ENCODE assay signal across 2 cellular contexts in the genomic region with DNA sequence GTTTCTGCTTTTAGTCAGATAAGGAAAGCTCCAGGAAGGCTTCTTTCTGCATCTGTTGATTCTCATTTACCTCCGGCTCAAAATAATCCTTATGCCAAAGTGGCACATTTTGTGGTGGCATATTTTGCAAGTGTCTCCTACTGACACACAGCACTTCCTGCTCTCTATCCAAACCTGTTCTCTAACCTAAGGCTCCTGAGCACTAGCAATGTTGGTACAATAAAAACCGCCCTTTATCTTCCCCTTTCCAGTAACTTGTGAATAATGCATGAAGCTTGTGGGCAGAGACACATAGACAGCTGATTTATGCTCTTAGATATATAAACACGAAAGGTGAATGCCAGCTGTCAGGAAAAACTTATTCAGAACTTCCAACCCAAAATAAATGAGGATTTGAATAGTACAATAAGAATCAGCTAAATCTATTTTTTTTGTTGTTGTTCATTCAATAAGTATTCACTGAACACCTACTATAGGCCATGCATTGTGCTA.
TF ChIP-seq lines count a peak whose summit lies in the region.

No MANE protein-coding gene starts in this region.

TF ChIP-seq in K562, 482 proteins besides CTCF, POLR2A, EP300 and RAD21:
- TF ChIP-seq TCF3 (CRISPR knock-in tag; IDR thresholded peaks at IDR 0.05) (peak; percentile 18; the same call in 1 of the 2 replicates), ZNF253 (CRISPR knock-in tag; conservative IDR thresholded peaks at IDR 0.05) (no peak), CTBP1 (IDR thresholded peaks at IDR 0.05; ENCODE audit: borderline replicate concordance) (0 out of 2 replicates have a peak, but pooled peaks have one; percentile 14), MEIS2 (IDR thresholded peaks at IDR 0.05; ENCODE audit: partially characterized antibody) (peak; percentile 81), ZNF133 (CRISPR knock-in tag; IDR thresholded peaks at IDR 0.05) (no peak)
- TF ChIP-seq, protein P1, sequence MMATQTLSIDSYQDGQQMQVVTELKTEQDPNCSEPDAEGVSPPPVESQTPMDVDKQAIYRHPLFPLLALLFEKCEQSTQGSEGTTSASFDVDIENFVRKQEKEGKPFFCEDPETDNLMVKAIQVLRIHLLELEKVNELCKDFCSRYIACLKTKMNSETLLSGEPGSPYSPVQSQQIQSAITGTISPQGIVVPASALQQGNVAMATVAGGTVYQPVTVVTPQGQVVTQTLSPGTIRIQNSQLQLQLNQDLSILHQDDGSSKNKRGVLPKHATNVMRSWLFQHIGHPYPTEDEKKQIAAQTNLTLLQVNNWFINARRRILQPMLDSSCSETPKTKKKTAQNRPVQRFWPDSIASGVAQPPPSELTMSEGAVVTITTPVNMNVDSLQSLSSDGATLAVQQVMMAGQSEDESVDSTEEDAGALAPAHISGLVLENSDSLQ (IDR thresholded peaks at IDR 0.05): peak; percentile 33; the same call in 1 of the 2 replicates
- TF ChIP-seq, protein P2, sequence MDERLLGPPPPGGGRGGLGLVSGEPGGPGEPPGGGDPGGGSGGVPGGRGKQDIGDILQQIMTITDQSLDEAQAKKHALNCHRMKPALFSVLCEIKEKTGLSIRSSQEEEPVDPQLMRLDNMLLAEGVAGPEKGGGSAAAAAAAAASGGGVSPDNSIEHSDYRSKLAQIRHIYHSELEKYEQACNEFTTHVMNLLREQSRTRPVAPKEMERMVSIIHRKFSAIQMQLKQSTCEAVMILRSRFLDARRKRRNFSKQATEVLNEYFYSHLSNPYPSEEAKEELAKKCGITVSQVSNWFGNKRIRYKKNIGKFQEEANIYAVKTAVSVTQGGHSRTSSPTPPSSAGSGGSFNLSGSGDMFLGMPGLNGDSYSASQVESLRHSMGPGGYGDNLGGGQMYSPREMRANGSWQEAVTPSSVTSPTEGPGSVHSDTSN (CRISPR knock-in tag; IDR thresholded peaks at IDR 0.05; ENCODE audit: low read depth): no peak
- TF ChIP-seq, protein P2 (tag; conservative IDR thresholded peaks at IDR 0.05; ENCODE audit: low read depth): peak; percentile 55
TF ChIP-seq in K562: peak in this region for 5.

TF ChIP-seq in SK-N-SH treated with all-trans-retinoic acid at 6 μM for 48 hours, 23 proteins besides CTCF, POLR2A, EP300 and RAD21:
- TF ChIP-seq TCF4 (CRISPR knock-in tag; IDR thresholded peaks at IDR 0.05; ENCODE audit: borderline replicate concordance): no peak
- TF ChIP-seq ZFP3 (CRISPR knock-in tag; IDR thresholded peaks at IDR 0.05): no peak
- no peak for TF ChIP-seq PPARA (CRISPR knock-in tag; IDR thresholded peaks at IDR 0.05; ENCODE audit: borderline replicate concordance)
- TF ChIP-seq TSHZ2 (CRISPR knock-in tag; IDR thresholded peaks at IDR 0.05): no peak
- TF ChIP-seq ARNTL (CRISPR knock-in tag; IDR thresholded peaks at IDR 0.05; ENCODE audit: borderline replicate concordance, low read depth): no peak
- TF ChIP-seq CSDC2 (CRISPR knock-in tag; IDR thresholded peaks at IDR 0.05): no peak
- TF ChIP-seq ISL1 (CRISPR knock-in tag; IDR thresholded peaks at IDR 0.05): no peak
- no peak for TF ChIP-seq ESRRG (CRISPR knock-in tag; IDR thresholded peaks at IDR 0.05)
- no peak for TF ChIP-seq BACH2 (CRISPR knock-in tag; IDR thresholded peaks at IDR 0.05; ENCODE audit: borderline replicate concordance)
- no peak for TF ChIP-seq ZFP30 (CRISPR knock-in tag; IDR thresholded peaks at IDR 0.05)
- TF ChIP-seq, protein P3, sequence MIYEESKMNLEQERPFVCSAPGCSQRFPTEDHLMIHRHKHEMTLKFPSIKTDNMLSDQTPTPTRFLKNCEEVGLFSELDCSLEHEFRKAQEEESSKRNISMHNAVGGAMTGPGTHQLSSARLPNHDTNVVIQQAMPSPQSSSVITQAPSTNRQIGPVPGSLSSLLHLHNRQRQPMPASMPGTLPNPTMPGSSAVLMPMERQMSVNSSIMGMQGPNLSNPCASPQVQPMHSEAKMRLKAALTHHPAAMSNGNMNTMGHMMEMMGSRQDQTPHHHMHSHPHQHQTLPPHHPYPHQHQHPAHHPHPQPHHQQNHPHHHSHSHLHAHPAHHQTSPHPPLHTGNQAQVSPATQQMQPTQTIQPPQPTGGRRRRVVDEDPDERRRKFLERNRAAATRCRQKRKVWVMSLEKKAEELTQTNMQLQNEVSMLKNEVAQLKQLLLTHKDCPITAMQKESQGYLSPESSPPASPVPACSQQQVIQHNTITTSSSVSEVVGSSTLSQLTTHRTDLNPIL (CRISPR knock-in tag; IDR thresholded peaks at IDR 0.05; ENCODE audit: low read depth): no peak
- TF ChIP-seq OSR1 (CRISPR knock-in tag; IDR thresholded peaks at IDR 0.05): no peak
- TF ChIP-seq ZNF565 (CRISPR knock-in tag; conservative IDR thresholded peaks at IDR 0.05; ENCODE audit: low read depth): no peak
- no peak for TF ChIP-seq SNAI2 (CRISPR knock-in tag; IDR thresholded peaks at IDR 0.05)
- no peak for TF ChIP-seq ZNF70 (CRISPR knock-in tag; IDR thresholded peaks at IDR 0.05)
- TF ChIP-seq GLIS3 (CRISPR knock-in tag; IDR thresholded peaks at IDR 0.05): no peak
- TF ChIP-seq, protein P4, sequence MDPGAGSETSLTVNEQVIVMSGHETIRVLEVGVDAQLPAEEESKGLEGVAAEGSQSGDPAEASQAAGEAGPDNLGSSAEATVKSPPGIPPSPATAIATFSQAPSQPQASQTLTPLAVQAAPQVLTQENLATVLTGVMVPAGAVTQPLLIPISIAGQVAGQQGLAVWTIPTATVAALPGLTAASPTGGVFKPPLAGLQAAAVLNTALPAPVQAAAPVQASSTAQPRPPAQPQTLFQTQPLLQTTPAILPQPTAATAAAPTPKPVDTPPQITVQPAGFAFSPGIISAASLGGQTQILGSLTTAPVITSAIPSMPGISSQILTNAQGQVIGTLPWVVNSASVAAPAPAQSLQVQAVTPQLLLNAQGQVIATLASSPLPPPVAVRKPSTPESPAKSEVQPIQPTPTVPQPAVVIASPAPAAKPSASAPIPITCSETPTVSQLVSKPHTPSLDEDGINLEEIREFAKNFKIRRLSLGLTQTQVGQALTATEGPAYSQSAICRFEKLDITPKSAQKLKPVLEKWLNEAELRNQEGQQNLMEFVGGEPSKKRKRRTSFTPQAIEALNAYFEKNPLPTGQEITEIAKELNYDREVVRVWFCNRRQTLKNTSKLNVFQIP (CRISPR knock-in tag; IDR thresholded peaks at IDR 0.05; ENCODE audit: borderline replicate concordance, low read depth): no peak
- TF ChIP-seq, protein P5, sequence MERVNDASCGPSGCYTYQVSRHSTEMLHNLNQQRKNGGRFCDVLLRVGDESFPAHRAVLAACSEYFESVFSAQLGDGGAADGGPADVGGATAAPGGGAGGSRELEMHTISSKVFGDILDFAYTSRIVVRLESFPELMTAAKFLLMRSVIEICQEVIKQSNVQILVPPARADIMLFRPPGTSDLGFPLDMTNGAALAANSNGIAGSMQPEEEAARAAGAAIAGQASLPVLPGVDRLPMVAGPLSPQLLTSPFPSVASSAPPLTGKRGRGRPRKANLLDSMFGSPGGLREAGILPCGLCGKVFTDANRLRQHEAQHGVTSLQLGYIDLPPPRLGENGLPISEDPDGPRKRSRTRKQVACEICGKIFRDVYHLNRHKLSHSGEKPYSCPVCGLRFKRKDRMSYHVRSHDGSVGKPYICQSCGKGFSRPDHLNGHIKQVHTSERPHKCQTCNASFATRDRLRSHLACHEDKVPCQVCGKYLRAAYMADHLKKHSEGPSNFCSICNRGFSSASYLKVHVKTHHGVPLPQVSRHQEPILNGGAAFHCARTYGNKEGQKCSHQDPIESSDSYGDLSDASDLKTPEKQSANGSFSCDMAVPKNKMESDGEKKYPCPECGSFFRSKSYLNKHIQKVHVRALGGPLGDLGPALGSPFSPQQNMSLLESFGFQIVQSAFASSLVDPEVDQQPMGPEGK (CRISPR knock-in tag; IDR thresholded peaks at IDR 0.05; ENCODE audit: borderline replicate concordance): no peak
